Comparison of ENCODE assay signal across 24 cellular contexts in the genomic region with DNA sequence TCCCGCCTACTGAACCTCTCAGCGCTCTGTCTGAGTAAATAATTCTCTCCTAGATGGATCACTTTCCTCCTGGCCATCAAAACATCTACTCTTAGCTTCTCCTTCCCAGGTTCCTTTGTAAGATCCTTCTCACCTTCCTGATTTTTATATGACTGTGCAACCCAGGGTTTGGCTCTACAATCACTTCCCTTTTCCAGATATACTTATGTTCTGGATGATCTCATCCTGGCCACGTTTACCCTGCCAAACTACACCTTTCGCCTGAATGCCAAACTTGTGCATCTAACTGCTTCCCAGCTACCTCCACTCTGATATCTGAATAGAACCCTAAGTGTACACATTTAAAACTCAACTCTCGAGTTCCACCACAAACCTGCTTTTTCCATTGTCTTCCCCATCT.
"Had no signal": no experiment of that assay in that cellular context is flagged by ENCODE, and none has a peak within 500 bp of the region (broad histone marks: within the 10 kb centered on the region; RNA-seq: fewer than 3 reads in every experiment).

No MANE protein-coding gene starts in this region.

- H3K9me3 Mint-ChIP-seq: activated T-helper 2 cell treated with anti-CD3 and anti-CD28 coated beads, Interferon-gamma antibody, Interleukin-2, Interleukin-4, amounts not matched to agents 10 μg/mL and 5 μg/mL and 100 μg/mL, durations not matched to agents 14 hours and 24 hours and 36 hours had no signal

- H3K27ac Mint-ChIP-seq: activated naive CD8-positive, alpha-beta T cell treated with anti-CD3 and anti-CD28 coated beads, Interleukin-2, amount 10 ng/mL, durations not matched to agents 7 days and 5 days; activated T-helper 2 cell treated with anti-CD3 and anti-CD28 coated beads, Interferon-gamma antibody, Interleukin-2, Interleukin-4, amounts not matched to agents 10 μg/mL and 5 μg/mL and 100 μg/mL, durations not matched to agents 14 hours and 24 hours and 36 hours; stimulated activated memory B cell treated with anti-CD40 and anti-IgM and Interleukin-4, amounts not matched to agents 10 μg/mL and 1 μg/mL and 100 μg/mL, for 72 hours had no signal

- H3K27me3 Mint-ChIP-seq: activated naive CD8-positive, alpha-beta T cell treated with anti-CD3 and anti-CD28 coated beads, Interleukin-2, amount 10 ng/mL, durations not matched to agents 7 days and 5 days; central memory CD8-positive, alpha-beta T cell; stimulated activated memory B cell treated with anti-CD40 and anti-IgM and Interleukin-4, amounts not matched to agents 10 μg/mL and 1 μg/mL and 100 μg/mL, for 72 hours had no signal

- DNase-seq: activated CD4-positive, alpha-beta T cell treated with anti-CD3 and anti-CD28 coated beads for 4 hours; activated CD4-positive, alpha-beta T cell treated with anti-CD3 and anti-CD28 coated beads, Interleukin-2, amount 50 U/mL, for 48 hours; activated CD4-positive, CD25-positive, alpha-beta regulatory T cell; activated CD8-positive, alpha-beta memory T cell treated with anti-CD3 and anti-CD28 coated beads, Interleukin-2, amount 50 U/mL, for 48 hours; activated naive CD4-positive, alpha-beta T cell treated with Interleukin-2 at 50 U/mL for 16 hours; activated naive CD8-positive, alpha-beta T cell treated with anti-CD3 and anti-CD28 coated beads, Interleukin-2, amount 10 ng/mL, durations not matched to agents 7 days and 5 days; activated T-cell treated with anti-CD3 and anti-CD28 coated beads, Interleukin-2, amount 50 U/mL, for 4 hours; amniotic stem cell; cortex of kidney; effector CD8-positive, alpha-beta T cell; erythroblast; foreskin fibroblast; heart right ventricle; left colon; mesenchymal stem cell; occipital lobe; posterior cingulate gyrus; sigmoid colon; stimulated activated CD4-positive, alpha-beta T cell treated with anti-CD3 and anti-CD28 coated beads, Interleukin-15, amount 100 ng/mL, for 24 hours; stomach; T-helper 9 cell had no signal

- H3K36me3 Mint-ChIP-seq: activated naive CD8-positive, alpha-beta T cell treated with anti-CD3 and anti-CD28 coated beads, Interleukin-2, amount 10 ng/mL, durations not matched to agents 7 days and 5 days had no signal

- H3K4me1 Mint-ChIP-seq: activated naive CD8-positive, alpha-beta T cell treated with anti-CD3 and anti-CD28 coated beads, Interleukin-2, amount 10 ng/mL, durations not matched to agents 7 days and 5 days; central memory CD8-positive, alpha-beta T cell had no signal

- ATAC-seq: activated T-cell treated with anti-CD3 and anti-CD28 coated beads, Interleukin-2, amount 50 U/mL, for 4 hours; heart right ventricle; left colon; stimulated activated memory B cell treated with anti-CD40 and anti-IgM and Interleukin-4, amounts not matched to agents 10 μg/mL and 1 μg/mL and 100 μg/mL, for 72 hours had no signal

- H3K4me3 Mint-ChIP-seq: activated naive CD8-positive, alpha-beta T cell treated with anti-CD3 and anti-CD28 coated beads, Interleukin-2, amount 10 ng/mL, durations not matched to agents 7 days and 5 days; activated T-cell treated with anti-CD3 and anti-CD28 coated beads, Interleukin-2, amount 50 U/mL, for 4 hours; central memory CD8-positive, alpha-beta T cell; stimulated activated memory B cell treated with anti-CD40 and anti-IgM and Interleukin-4, amounts not matched to agents 10 μg/mL and 1 μg/mL and 100 μg/mL, for 72 hours had no signal
